ENCODE assay signal across 20 cellular contexts in genomic region chr7:92705831-92706230, GRCh38.
DNase-seq lines count a peak whose midpoint lies in the region; ATAC-seq and TF ChIP-seq lines count a peak whose summit lies in the region.
"Had no signal": no experiment of that assay in that cellular context is flagged by ENCODE, and none has a peak within 500 bp of the region (broad histone marks: within the 10 kb centered on the region; RNA-seq: fewer than 3 reads in every experiment).

No MANE protein-coding gene starts in this region.

- H3K4me3 Mint-ChIP-seq in activated T-cell treated with anti-CD3 and anti-CD28 coated beads, Interleukin-2, amount 50 U/mL, for 72 hours: no peak overlapping the region
- no peak overlapping the region for H3K4me3 Mint-ChIP-seq in activated naive CD8-positive, alpha-beta T cell treated with anti-CD3 and anti-CD28 coated beads, Interleukin-2, amount 50 U/mL, for 24 hours
- no peak overlapping the region for H3K4me3 Mint-ChIP-seq in nephron
- H3K4me3 Mint-ChIP-seq in glutamatergic neuron (ENCODE audit: unreplicated experiment): no peak overlapping the region
- H3K4me3 Mint-ChIP-seq: CD4-positive, alpha-beta T cell; H9 had no signal

- peaks cover 13 to 36% of the 10 kb centered on the region in 2 donors for H3K36me3 Mint-ChIP-seq in activated T-cell treated with anti-CD3 and anti-CD28 coated beads, Interleukin-2, amount 50 U/mL, for 72 hours (ENCODE audit: insufficient read depth in 2 of 2)
- peaks cover 61% of the 10 kb centered on the region for H3K36me3 Mint-ChIP-seq in activated naive CD8-positive, alpha-beta T cell treated with anti-CD3 and anti-CD28 coated beads, Interleukin-2, amount 50 U/mL, for 24 hours (ENCODE audit: low read depth)
- peaks cover 30% of the 10 kb centered on the region for H3K36me3 Mint-ChIP-seq in nephron (ENCODE audit: low read depth)
- H3K36me3 Mint-ChIP-seq in glutamatergic neuron (ENCODE audit: unreplicated experiment): peaks cover 12% of the 10 kb centered on the region

- no peaks in the 10 kb centered on the region for H3K27me3 Mint-ChIP-seq in activated T-cell treated with anti-CD3 and anti-CD28 coated beads, Interleukin-2, amount 50 U/mL, for 72 hours (ENCODE audit: low read depth)
- H3K27me3 Mint-ChIP-seq in activated naive CD8-positive, alpha-beta T cell treated with anti-CD3 and anti-CD28 coated beads, Interleukin-2, amount 50 U/mL, for 24 hours: no peaks in the 10 kb centered on the region
- no peaks in the 10 kb centered on the region for H3K27me3 Mint-ChIP-seq in nephron (ENCODE audit: low read depth)
- no peaks in the 10 kb centered on the region for H3K27me3 Mint-ChIP-seq in glutamatergic neuron (ENCODE audit: unreplicated experiment)
- H3K27me3 Mint-ChIP-seq: CD4-positive, alpha-beta T cell had no signal

- DNase-seq in activated T-cell treated with anti-CD3 and anti-CD28 coated beads, Interleukin-2, amount 50 U/mL, for 72 hours: no peak
- no peak for DNase-seq in activated T-cell treated with anti-CD3 and anti-CD28 coated beads, Interleukin-2, amount 50 U/mL, for 1 hour
- DNase-seq in activated naive CD8-positive, alpha-beta T cell treated with anti-CD3 and anti-CD28 coated beads, Interleukin-2, amount 50 U/mL, for 24 hours: no peak
- DNase-seq in NCI-H2029 treated with DMSO at 0.1 percent for 48 hours (lab: John Stamatoyannopoulos, UW) (no peak), glutamatergic neuron (no peak)
- DNase-seq: Caco-2; CD4-positive, alpha-beta T cell; GDM1; H9; NCI-H1048; NCI-H1436; NCI-H1930; NCI-H2171; NCI-H446; NCI-H69 had no signal

- ATAC-seq in activated T-cell treated with anti-CD3 and anti-CD28 coated beads, Interleukin-2, amount 50 U/mL, for 72 hours (replicated peaks in 1 of 2): no peak
- ATAC-seq in activated naive CD8-positive, alpha-beta T cell treated with anti-CD3 and anti-CD28 coated beads, Interleukin-2, amount 50 U/mL, for 24 hours: no peak
- ATAC-seq: A549, Panc1 had no signal

- peaks cover 94% of the 10 kb centered on the region for H3K36me3 ChIP-seq in KOPT-K1 (ENCODE audit: insufficient read depth, low read length)

- H3K27ac Mint-ChIP-seq in activated T-cell treated with anti-CD3 and anti-CD28 coated beads, Interleukin-2, amount 50 U/mL, for 72 hours: peak overlapping the region; percentile 86
- peak overlapping the region; percentile 82 for H3K27ac Mint-ChIP-seq in activated naive CD8-positive, alpha-beta T cell treated with anti-CD3 and anti-CD28 coated beads, Interleukin-2, amount 50 U/mL, for 24 hours
- H3K27ac Mint-ChIP-seq in nephron (peak overlapping the region in 2 of 3 experiments; percentile 72 to 78), glutamatergic neuron (ENCODE audit: unreplicated experiment) (no peak overlapping the region)
- H3K27ac Mint-ChIP-seq: CD4-positive, alpha-beta T cell; H9 had no signal

- H3K9me3 ChIP-seq in KOPT-K1 (ENCODE audit: insufficient read depth, low read length, poor library complexity, severe bottlenecking): no peaks in the 10 kb centered on the region

- no peaks in the 10 kb centered on the region for H3K9me3 Mint-ChIP-seq in activated T-cell treated with anti-CD3 and anti-CD28 coated beads, Interleukin-2, amount 50 U/mL, for 72 hours
- H3K9me3 Mint-ChIP-seq in activated naive CD8-positive, alpha-beta T cell treated with anti-CD3 and anti-CD28 coated beads, Interleukin-2, amount 50 U/mL, for 24 hours: peaks cover 7% of the 10 kb centered on the region
- H3K9me3 Mint-ChIP-seq in nephron: peaks cover 7% of the 10 kb centered on the region
- peaks cover 1% of the 10 kb centered on the region for H3K9me3 Mint-ChIP-seq in glutamatergic neuron (ENCODE audit: unreplicated experiment)
- H3K9me3 Mint-ChIP-seq: CD4-positive, alpha-beta T cell had no signal

- no peak for TF ChIP-seq CTCF in nephron (IDR thresholded peaks at IDR 0.05; ENCODE audit: unreplicated experiment in 3 of 3)
- no peak for TF ChIP-seq CTCF in glutamatergic neuron (IDR thresholded peaks at IDR 0.05; ENCODE audit: partially characterized antibody, unreplicated experiment)

- H3K4me1 Mint-ChIP-seq in activated T-cell treated with anti-CD3 and anti-CD28 coated beads, Interleukin-2, amount 50 U/mL, for 72 hours (ENCODE audit: low read depth): peaks cover 71% of the 10 kb centered on the region
- peaks cover 57% of the 10 kb centered on the region for H3K4me1 Mint-ChIP-seq in activated naive CD8-positive, alpha-beta T cell treated with anti-CD3 and anti-CD28 coated beads, Interleukin-2, amount 50 U/mL, for 24 hours
- H3K4me1 Mint-ChIP-seq in nephron (no peaks in the 10 kb centered on the region), glutamatergic neuron (ENCODE audit: low read depth, unreplicated experiment) (peaks cover 13% of the 10 kb centered on the region)

- H3K27ac ChIP-seq in KOPT-K1 (ENCODE audit: low read depth, low read length, poor library complexity, severe bottlenecking): peak overlapping the region; percentile 36
- H3K27ac ChIP-seq: A549, KMS-11 had no signal
